ENCODE assay signal across 8 cellular contexts in the genomic region with DNA sequence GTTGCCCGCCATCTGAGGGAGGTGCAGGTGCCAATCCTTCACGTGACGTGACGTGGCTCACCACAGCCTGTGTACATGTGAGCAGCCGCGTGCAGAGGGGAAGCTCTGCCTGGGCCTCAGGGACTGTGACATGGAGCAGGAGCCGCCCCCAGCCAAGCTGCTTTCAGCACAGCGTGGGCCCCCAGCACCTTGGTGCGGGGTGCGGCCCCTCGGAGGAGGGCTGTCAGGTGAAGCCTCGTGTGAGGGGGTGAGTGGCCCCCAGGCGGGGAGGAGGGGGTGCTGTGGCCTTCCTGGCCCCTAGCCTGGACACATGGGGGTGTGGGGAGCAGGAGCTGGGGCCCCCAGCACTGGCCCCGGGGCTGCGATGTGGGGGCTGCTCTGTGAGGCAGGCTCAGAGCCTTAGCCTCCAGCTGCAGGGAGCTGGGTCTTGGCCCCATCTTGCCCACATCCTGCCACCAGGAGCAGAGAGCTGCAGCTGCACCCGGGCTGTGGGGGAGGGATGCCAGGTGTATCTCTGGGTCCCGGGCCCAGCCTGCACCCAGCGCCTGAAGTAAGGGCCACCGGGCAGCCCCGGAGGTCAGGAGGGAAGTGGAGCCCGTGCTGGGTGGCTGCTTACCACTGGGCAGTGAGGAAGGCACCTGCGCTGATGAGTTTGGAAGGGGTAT. TPM values are rescaled to one million over a fixed set of nuclear protein-coding genes. Genes with fewer than 3 reads are reported as not detected.
A peak's percentile ranks its signal among the peaks of the same experiment; 100 is the strongest.
DNase-seq lines count a peak whose midpoint lies in the region; ATAC-seq lines count a peak whose summit lies in the region.

A gene (plus strand): TSS at position 100 of the 665 bp plus-strand sequence. CDS start 5,806 bp downstream, outside the sequence.

- ATAC-seq in GM19438 (IDR thresholded peaks at IDR 0.05; ENCODE audit: low read depth, unreplicated experiment) (peak; percentile 43), HG03571 (IDR thresholded peaks at IDR 0.05; ENCODE audit: unreplicated experiment) (peak; percentile 42), left lobe of liver (peak; percentile 2)

- DNase-seq in activated CD8-positive, alpha-beta memory T cell treated with anti-CD3 and anti-CD28 coated beads, Interleukin-2, amount 50 U/mL, for 4 hours, result peak; percentile 88
- DNase-seq in left lobe of liver (ENCODE audit: low spot score) (peak; percentile 66), iPS-NIHi7 (ENCODE audit: extremely low spot score) (no peak), EL (no peak), amygdala (lab: John Stamatoyannopoulos, UW) (no peak)
- peak; percentile 75 to 89 (median 85) for DNase-seq in stimulated activated naive CD4-positive, alpha-beta T cell (lab: John Stamatoyannopoulos, UW)

RNA-seq across cellular contexts. Expression of the gene that starts here (rescaled TPM):
- 4.1 TPM for total RNA-seq in left lobe of liver

Comparison
In these comparisons a context has a peak if more than half of its experiments do, and no peak if none do; other contexts are left out.
1. DNase-seq: peak in activated CD8-positive, alpha-beta memory T cell treated with anti-CD3 and anti-CD28 coated beads, Interleukin-2, amount 50 U/mL, for 4 hours (single experiment), left lobe of liver (single experiment) and stimulated activated naive CD4-positive, alpha-beta T cell (6 of 6); none in iPS-NIHi7 (single experiment), EL (single experiment) and amygdala (0 of 56).
2. Peak in every context shown above with its lines, with median percentiles within 50 percentile points of each other: ATAC-seq.